ENCODE assay signal across 8 cellular contexts in genomic region chrX:120603707-120604358, GRCh38. TPM values are rescaled to one million over a fixed set of nuclear protein-coding genes. Genes with fewer than 3 reads are reported as not detected.
DNase-seq lines count a peak whose midpoint lies in the region; ATAC-seq, FAIRE-seq and TF ChIP-seq lines count a peak whose summit lies in the region.

Gene MCTS1, plus strand, starts transcription at chrX:120604101. Its CDS starts 136 bp downstream, at chrX:120604237.

- no peak for TF ChIP-seq CTCF in left ventricle myocardium inferior (IDR thresholded peaks at IDR 0.05; ENCODE audit: borderline replicate concordance)
- no peak for TF ChIP-seq CTCF in progenitor cell of endocrine pancreas (IDR thresholded peaks at IDR 0.05; ENCODE audit: unreplicated experiment)

- ATAC-seq in HG02798 (IDR thresholded peaks at IDR 0.05; ENCODE audit: poor library complexity, unreplicated experiment), result peak; percentile 96

- H3K9me3 ChIP-seq in left ventricle myocardium inferior (replicated peaks), result no peaks in the 10 kb centered on the region

- FAIRE-seq in GM12892 (lab: Jason Lieb, UNC), result peak; percentile 81

- TF ChIP-seq POLR2A in GM12892 (IDR thresholded peaks at IDR 0.05; ENCODE audit: low read depth, low read length), result peak; percentile 60

- no peaks in the 10 kb centered on the region for H3K36me3 ChIP-seq in left ventricle myocardium inferior

- peaks cover 21% of the 10 kb centered on the region for H3K4me1 ChIP-seq in left ventricle myocardium inferior

- peak within 1 kb of the TSS; percentile 92 for H3K27ac Mint-ChIP-seq in progenitor cell of endocrine pancreas

- intact Hi-C loops in T-helper 1 cell treated with Interleukin-12 subunit alpha and Interleukin-12 subunit beta and Interleukin-4 antibody, amounts not matched to agents 30 ng/mL and 1 ng/mL, for 36 hours (cut with micrococcal nuclease), result loop anchor here (1.0 to 10.0 kb wide), 8 partner anchors 26 to 662 kb away; partner anchors contain the start of genes C1GALT1C1, NKAP and ZBTB33
- intact Hi-C loops in left ventricle myocardium inferior (cut with micrococcal nuclease), result no loop called here

- H3K27me3 ChIP-seq in left ventricle myocardium inferior (ENCODE audit: low read depth), result no peaks in the 10 kb centered on the region

- H3K36me3 Mint-ChIP-seq in progenitor cell of endocrine pancreas (ENCODE audit: insufficient read depth), result peaks cover 3% of the 10 kb centered on the region

- peaks cover 3% of the 10 kb centered on the region for H3K27me3 Mint-ChIP-seq in progenitor cell of endocrine pancreas

- H3K4me1 Mint-ChIP-seq in progenitor cell of endocrine pancreas (ENCODE audit: low read depth), result peaks cover 6% of the 10 kb centered on the region

- H3K27ac ChIP-seq in left ventricle myocardium inferior (replicated peaks), result peak within 1 kb of the TSS; percentile 88

- peaks cover 12% of the 10 kb centered on the region for H3K9me3 Mint-ChIP-seq in progenitor cell of endocrine pancreas (ENCODE audit: low read depth)

- DNase-seq in GM12892 (ENCODE audit: insufficient read length) (peak; percentile 27), NCI-H1436 treated with DMSO at 0.1 percent for 48 hours (lab: John Stamatoyannopoulos, UW) (peak; percentile 90), amygdala (lab: John Stamatoyannopoulos, UW) (peak; percentile 4 to 82 (median 55)), left ventricle myocardium inferior (peak; percentile 73), progenitor cell of endocrine pancreas (ENCODE audit: low spot score, unreplicated experiment) (peak; percentile 47), ureter (ENCODE audit: low spot score) (peak; percentile 88)

- H3K4me3 Mint-ChIP-seq in progenitor cell of endocrine pancreas (ENCODE audit: low read depth), result peak within 1 kb of the TSS; percentile 93

- H3K4me3 ChIP-seq in left ventricle myocardium inferior, result peak within 1 kb of the TSS; percentile 76

RNA-seq across cellular contexts. Expression of gene MCTS1, which starts in this region (rescaled TPM):
- polyA plus RNA-seq in GM12892 (2012; ENCODE audit: missing spikeins), result 79.3 TPM
- total RNA-seq in T-helper 1 cell treated with Interleukin-12 subunit alpha and Interleukin-12 subunit beta and Interleukin-4 antibody, amounts not matched to agents 30 ng/mL and 1 ng/mL, for 36 hours, result 45.6 and 53.9 TPM in 2 replicates
- total RNA-seq in left ventricle myocardium inferior (32.6 TPM), progenitor cell of endocrine pancreas (35.0 and 37.3 TPM in 2 replicates), ureter (55.2 TPM)

Comparison
In these comparisons a context has a peak if more than half of its experiments do, and no peak if none do; other contexts are left out.
1. Peak in every context shown above with its lines: DNase-seq, ATAC-seq, H3K4me3 ChIP-seq and H3K27ac ChIP-seq.
2. DNase-seq: peak in every context shown above with its lines; median percentile 90 in NCI-H1436 treated with DMSO at 0.1 percent for 48 hours; 88 in ureter; 73 in left ventricle myocardium inferior; 55 in amygdala; 47 in progenitor cell of endocrine pancreas; 27 in GM12892.